Comparison of ENCODE assay signal across 33 cellular contexts in the genomic region with DNA sequence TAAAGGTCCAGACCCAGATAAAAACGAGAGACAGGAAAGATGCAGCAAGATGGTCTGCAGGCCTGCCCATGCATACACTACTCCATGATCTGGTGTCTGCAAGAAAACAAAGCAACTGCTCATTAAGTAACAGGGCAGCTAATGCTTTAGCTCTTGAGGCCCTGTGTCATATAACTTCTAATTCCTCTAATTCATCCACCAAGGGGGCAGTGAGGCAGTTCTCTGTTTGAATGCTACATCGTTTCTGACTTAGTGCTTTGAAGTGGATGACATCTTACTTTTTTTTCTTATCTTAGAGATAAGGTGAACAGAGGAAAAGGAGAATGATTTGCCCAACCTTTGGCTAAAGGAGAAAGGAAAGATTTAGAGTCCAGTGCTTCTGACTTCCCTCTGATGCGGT.
"Had no signal": no experiment of that assay in that cellular context is flagged by ENCODE, and none has a peak within 500 bp of the region (broad histone marks: within the 10 kb centered on the region; RNA-seq: fewer than 3 reads in every experiment).

No MANE protein-coding gene starts in this region.

- H3K4me3 Mint-ChIP-seq: T-cell had no signal

- H3K36me3 ChIP-seq: MG63, SJCRH30 had no signal

- H2AFZ ChIP-seq: PC-9 had no signal

- H3K27me3 ChIP-seq: MG63, SJCRH30 had no signal

- DNase-seq: Karpas-422, MG63, NCI-H1048, NCI-H1092 treated with DMSO at 0.1 percent for 48 hours, NCI-H1105 treated with DMSO at 0.1 percent for 48 hours, NCI-H1417, NCI-H1436, NCI-H146, NCI-H1694, NCI-H187, NCI-H1930, NCI-H2029 treated with DMSO at 0.1 percent for 48 hours, NCI-H2081 treated with DMSO at 0.1 percent for 48 hours, NCI-H2107, NCI-H2171, NCI-H345, NCI-H446, NCI-H510A treated with DMSO at 0.1 percent for 48 hours, NCI-H524 treated with DMSO at 0.1 percent for 48 hours, NCI-H526 treated with DMSO at 0.1 percent for 48 hours, NCI-H748 treated with DMSO at 0.1 percent for 48 hours, NCI-H82, PC-9, SHP77, SIG-M5, SJCRH30, T-cell had no signal

- H3K4me2 ChIP-seq: KMS-11, PC-9 had no signal

- H3K4me3 ChIP-seq: MG63, PC-9, SJCRH30, SK-N-MC had no signal

- H3K27ac ChIP-seq: KMS-11, PC-9, RWPE1, SJCRH30, SK-N-MC had no signal

- H3K9ac ChIP-seq: KMS-11 had no signal

- H3K9me3 ChIP-seq: MG63, SJCRH30 had no signal

- ATAC-seq: Panc1, Right ventricle myocardium inferior, SK-N-SH treated with all-trans-retinoic acid at 6 μM for 48 hours, T-cell had no signal

- H3K27ac Mint-ChIP-seq: T-cell had no signal

- H3K36me3 Mint-ChIP-seq: T-cell had no signal

- H3K27me3 Mint-ChIP-seq: T-cell had no signal

- H3K4me1 ChIP-seq: SJCRH30 had no signal
